In the genomic region with DNA sequence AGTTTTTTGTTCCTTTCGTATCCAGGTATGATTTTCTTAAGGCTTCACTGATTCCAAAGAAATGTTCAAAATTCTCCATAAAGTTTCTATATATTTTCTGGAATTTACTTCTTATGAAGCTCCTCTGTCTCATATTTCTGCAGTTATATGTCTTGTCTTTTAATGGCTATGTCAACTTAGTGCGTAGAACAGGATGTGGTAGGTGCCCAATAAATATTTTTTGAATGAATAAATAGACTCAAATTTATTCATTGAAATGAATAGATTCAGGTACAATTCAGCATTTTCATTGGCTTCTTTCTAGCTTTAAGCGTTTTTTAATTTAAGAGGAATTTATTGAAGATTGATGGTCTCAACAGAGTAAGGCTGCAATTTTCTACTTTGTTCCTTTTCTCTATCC, we compare ENCODE assay signal across 25 cellular contexts.
"Had no signal": no experiment of that assay in that cellular context is flagged by ENCODE, and none has a peak within 500 bp of the region (broad histone marks: within the 10 kb centered on the region; RNA-seq: fewer than 3 reads in every experiment).

No MANE protein-coding gene starts in this region.

- H3K9me3 ChIP-seq: neutrophil, right atrium auricular region, right lobe of liver, uterus had no signal

- H3K4me2 ChIP-seq: neural progenitor cell, smooth muscle cell had no signal

- H3K4me1 Mint-ChIP-seq: immature natural killer cell; mesothelial cell of epicardium; naive B cell; natural killer cell; nephron progenitor cell; stimulated activated memory B cell treated with anti-CD40 and anti-IgM and Interleukin-4, amounts not matched to agents 10 μg/mL and 1 μg/mL and 100 μg/mL, for 72 hours; stimulated activated naive CD8-positive, alpha-beta T cell treated with anti-CD3 and anti-CD28 coated beads, Interleukin-15, amount 100 ng/mL, for 72 hours had no signal

- H3K27ac ChIP-seq: left ventricle myocardium inferior, neural progenitor cell, neutrophil, right atrium auricular region, right lobe of liver, tibial nerve, uterus had no signal

- H3K4me3 ChIP-seq: left ventricle myocardium inferior, lung, neural progenitor cell, right atrium auricular region, right lobe of liver, smooth muscle cell, tibial nerve, uterus had no signal

- H3K36me3 Mint-ChIP-seq: immature natural killer cell; natural killer cell; neural progenitor cell; stimulated activated memory B cell treated with anti-CD40 and anti-IgM and Interleukin-4, amounts not matched to agents 10 μg/mL and 1 μg/mL and 100 μg/mL, for 72 hours had no signal

- H3K27ac Mint-ChIP-seq: immature natural killer cell; mesothelial cell of epicardium; naive B cell; natural killer cell; nephron progenitor cell; neural progenitor cell; progenitor cell of endocrine pancreas; stimulated activated memory B cell treated with anti-CD40 and anti-IgM and Interleukin-4, amounts not matched to agents 10 μg/mL and 1 μg/mL and 100 μg/mL, for 72 hours; stimulated activated naive CD8-positive, alpha-beta T cell treated with anti-CD3 and anti-CD28 coated beads, Interleukin-15, amount 100 ng/mL, for 72 hours; type B pancreatic cell had no signal

- DNase-seq: immature natural killer cell; islet precursor cell; left ventricle myocardium inferior; naive B cell; natural killer cell; nephron progenitor cell; occipital lobe; right lobe of liver; stimulated activated CD4-positive, alpha-beta T cell treated with anti-CD3 and anti-CD28 coated beads, Interleukin-1b, Interleukin-23, amount 100 ng/mL, for 48 hours; stimulated activated CD4-positive, alpha-beta T cell treated with anti-CD3 and anti-CD28 coated beads, Interleukin-2, amount 100 ng/mL, for 48 hours; stimulated activated CD4-positive, alpha-beta T cell treated with anti-CD3 and anti-CD28 coated beads, Interleukin-4, amount 100 ng/mL, for 4 hours; stimulated activated CD8-positive, alpha-beta memory T cell treated with anti-CD3 and anti-CD28 coated beads, Interleukin-4, amount 100 ng/mL, for 48 hours; stimulated activated naive CD4-positive, alpha-beta T cell treated with Interleukin-2 at 50 U/mL for 16 hours; stimulated activated naive CD8-positive, alpha-beta T cell treated with anti-CD3 and anti-CD28 coated beads, Interleukin-15, amount 100 ng/mL, for 72 hours; uterus had no signal

- H3K4me1 ChIP-seq: neural progenitor cell, right atrium auricular region, tibial nerve, uterus had no signal

- H3K9ac ChIP-seq: neural progenitor cell had no signal

- H3K27me3 ChIP-seq: neural progenitor cell, neutrophil, right atrium auricular region, right lobe of liver, tibial nerve, uterus had no signal

- H3K27me3 Mint-ChIP-seq: naive B cell; progenitor cell of endocrine pancreas; stimulated activated memory B cell treated with anti-CD40 and anti-IgM and Interleukin-4, amounts not matched to agents 10 μg/mL and 1 μg/mL and 100 μg/mL, for 72 hours; stimulated activated naive CD8-positive, alpha-beta T cell treated with anti-CD3 and anti-CD28 coated beads, Interleukin-15, amount 100 ng/mL, for 72 hours; type B pancreatic cell had no signal

- H2AFZ ChIP-seq: neural progenitor cell had no signal

- H3K4me3 Mint-ChIP-seq: immature natural killer cell; mesothelial cell of epicardium; naive B cell; natural killer cell; nephron progenitor cell; neural progenitor cell; stimulated activated memory B cell treated with anti-CD40 and anti-IgM and Interleukin-4, amounts not matched to agents 10 μg/mL and 1 μg/mL and 100 μg/mL, for 72 hours; stimulated activated naive CD8-positive, alpha-beta T cell treated with anti-CD3 and anti-CD28 coated beads, Interleukin-15, amount 100 ng/mL, for 72 hours; type B pancreatic cell had no signal

- H3K36me3 ChIP-seq: left ventricle myocardium inferior, neural progenitor cell, neutrophil, right atrium auricular region, right lobe of liver, tibial nerve, uterus had no signal
